Comparison of ENCODE assay signal across 8 cellular contexts in the genomic region with DNA sequence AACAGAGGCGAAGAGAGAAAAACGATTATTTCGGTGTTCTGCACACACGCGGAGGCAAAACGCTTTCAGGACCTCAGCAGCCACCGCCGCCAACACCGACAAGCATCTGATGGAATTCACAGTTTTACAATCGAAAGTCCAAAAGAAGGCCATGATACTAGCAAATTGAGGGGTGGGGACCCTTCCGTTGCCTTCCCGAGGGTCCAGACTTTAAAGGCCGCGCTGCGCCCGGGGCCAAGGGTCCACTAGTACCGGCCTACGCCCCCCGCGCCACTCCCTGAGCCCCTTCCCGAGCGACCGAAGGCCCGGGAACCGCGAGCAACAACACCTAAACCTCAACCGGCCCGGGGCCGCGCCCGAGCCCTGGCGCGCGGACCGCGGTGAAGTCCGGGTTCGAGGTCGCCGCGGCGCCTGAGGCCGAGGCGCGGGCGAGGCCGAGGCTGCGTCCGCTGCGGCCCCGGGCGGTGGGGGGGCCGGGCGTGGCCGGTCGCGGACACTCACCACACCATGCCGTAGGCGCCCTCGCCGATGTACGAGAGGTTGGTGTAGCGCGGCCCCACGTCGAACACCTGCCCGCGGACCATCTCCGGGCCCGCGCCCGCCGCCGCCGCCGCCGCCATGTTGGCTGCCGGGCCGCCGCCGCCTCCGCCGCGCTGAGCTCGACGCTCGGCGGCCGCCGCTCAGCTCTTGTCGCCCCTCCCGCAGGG. TPM values are rescaled to one million over a fixed set of nuclear protein-coding genes. Genes with fewer than 3 reads are reported as not detected.
DNase-seq lines count a peak whose midpoint lies in the region; ATAC-seq and TF ChIP-seq lines count a peak whose summit lies in the region.

No MANE protein-coding gene starts in this region.

- DNase-seq in A673 (ENCODE audit: low spot score) = peak; percentile 54
- peak; percentile 63 for DNase-seq in activated CD8-positive, alpha-beta memory T cell treated with anti-CD3 and anti-CD28 coated beads, Interleukin-2, amount 50 U/mL, for 48 hours
- peak in 1 of 2 donors; percentile 7 for DNase-seq in fibroblast of lung (ENCODE audit: low read depth in 2 of 2)
- peak; percentile 9 for DNase-seq in neural crest cell (ENCODE audit: low read depth, low spot score)

- H3K4me1 Mint-ChIP-seq in neural crest cell = peaks cover 52% of the 10 kb centered on the region

- intact Hi-C loops in A673 (cut with micrococcal nuclease; ENCODE audit: unreplicated experiment) = loop anchor here (5.0 kb wide), 1 partner anchor 50 kb away; no protein-coding TSS in a partner anchor

- ATAC-seq in GM19035 (IDR thresholded peaks at IDR 0.05; ENCODE audit: unreplicated experiment) = peak; percentile 22
- ATAC-seq in GM19463 (IDR thresholded peaks at IDR 0.05; ENCODE audit: unreplicated experiment) = no peak
- ATAC-seq in GM19324 (IDR thresholded peaks at IDR 0.05; ENCODE audit: low FRiP score, unreplicated experiment) = no peak

- H3K36me3 ChIP-seq in A673 (ENCODE audit: insufficient read depth, low read length, poor library complexity, severe bottlenecking) = no peaks in the 10 kb centered on the region
- H3K36me3 ChIP-seq in HUES48 (ENCODE audit: control insufficient read depth, insufficient read depth, low read length) = no peaks in the 10 kb centered on the region
- H3K36me3 ChIP-seq in fibroblast of lung (ENCODE audit: control insufficient read depth, insufficient read depth, low read length) = no peaks in the 10 kb centered on the region

- H3K4me1 ChIP-seq in A673 (ENCODE audit: insufficient read depth, low read length, poor library complexity, severe bottlenecking) (peaks cover 23% of the 10 kb centered on the region), HUES48 (ENCODE audit: control insufficient read depth, insufficient read depth, low read length) (peaks cover 21% of the 10 kb centered on the region), fibroblast of lung (ENCODE audit: control insufficient read depth, extremely low read depth, insufficient read depth, low read length) (peaks cover 2% of the 10 kb centered on the region)

- H3K9me3 Mint-ChIP-seq in neural crest cell = no peaks in the 10 kb centered on the region

- H2AFZ ChIP-seq in fibroblast of lung (ENCODE audit: low read length) = peak overlapping the region; percentile 45

- peaks cover 3% of the 10 kb centered on the region for H4K20me1 ChIP-seq in fibroblast of lung (ENCODE audit: control insufficient read depth, extremely low read depth, insufficient read depth, low read length)

- H3K79me2 ChIP-seq in fibroblast of lung (ENCODE audit: control insufficient read depth, insufficient read depth, low read length) = peaks cover 52% of the 10 kb centered on the region

- POLR2A ChIA-PET in A673 (lab: Charles Lee; ENCODE audit: low non-redundant PET) = interaction anchor here (0.7 kb wide), 1 partner anchor 24 kb away, joined by 4 read pairs; no protein-coding TSS in a partner anchor

- peak overlapping the region; percentile 94 for H3K4me3 Mint-ChIP-seq in neural crest cell

- no peaks in the 10 kb centered on the region for H3K36me3 Mint-ChIP-seq in neural crest cell (ENCODE audit: low read depth)

- H3K4me3 ChIP-seq in A673 (ENCODE audit: low read depth, low read length, poor library complexity, severe bottlenecking) (peak overlapping the region; percentile 85), HUES48 (ENCODE audit: low read depth, low read length) (peak overlapping the region; percentile 74), fibroblast of lung (replicated peaks in 1 of 4; ENCODE audit: control extremely low read depth in 1 of 4, insufficient read depth in 1 of 4, low read depth in 3 of 4, low read length in 4 of 4) (peak overlapping the region; percentile 59 to 95 (median 88))

- H3K9me3 ChIP-seq in A673 (ENCODE audit: low read depth, low read length, poor library complexity, severe bottlenecking) (no peaks in the 10 kb centered on the region), HUES48 (ENCODE audit: control insufficient read depth, insufficient read depth, low read length) (no peaks in the 10 kb centered on the region), fibroblast of lung (ENCODE audit: control insufficient read depth, insufficient read depth, low read depth, low read length) (no peaks in the 10 kb centered on the region)

- no TSS peak for BruUV-seq in A673 (replicated peaks; lab: Mats Ljungman, UMichigan)

- H3K27ac Mint-ChIP-seq in neural crest cell (ENCODE audit: unreplicated experiment) = peak overlapping the region; percentile 94

- CTCF ChIA-PET in A673 (lab: Charles Lee) = interaction anchor here (0.5 to 0.6 kb wide), 2 partner anchors 12 to 87 kb away, joined by 3 to 9 read pairs; no protein-coding TSS in a partner anchor

- H3K27me3 Mint-ChIP-seq in neural crest cell (ENCODE audit: low read depth) = no peaks in the 10 kb centered on the region

- TF ChIP-seq CTCF in A673 (conservative IDR thresholded peaks at IDR 0.05; ENCODE audit: low read depth, low read length) (no peak), fibroblast of lung (conservative IDR thresholded peaks at IDR 0.05 in 1 of 2, IDR thresholded peaks at IDR 0.05 in 1 of 2; ENCODE audit: low read depth in 1 of 2, low read length in 2 of 2) (no peak), neural crest cell (conservative IDR thresholded peaks at IDR 0.05) (no peak)

- peak overlapping the region; percentile 78 for H3K27ac ChIP-seq in A673 (ENCODE audit: low read depth, low read length, poor library complexity, severe bottlenecking)
- H3K27ac ChIP-seq in HUES48 (ENCODE audit: low read depth, low read length) = peak overlapping the region; percentile 84
- peak overlapping the region; percentile 83 for H3K27ac ChIP-seq in fibroblast of lung (ENCODE audit: insufficient read depth, low read length)

- H3K9ac ChIP-seq in HUES48 (ENCODE audit: low read depth, low read length) (peak overlapping the region; percentile 84), fibroblast of lung (ENCODE audit: insufficient read depth, low read length) (peak overlapping the region; percentile 83)

- H3K4me2 ChIP-seq in fibroblast of lung (ENCODE audit: extremely low read depth, insufficient read depth, low read length) = peak overlapping the region; percentile 87

- H3K27me3 ChIP-seq in A673 (replicated peaks; ENCODE audit: insufficient read depth, low read depth, low read length, poor library complexity) = no peaks in the 10 kb centered on the region
- H3K27me3 ChIP-seq in HUES48 (ENCODE audit: control insufficient read depth, insufficient read depth, low read length) = no peaks in the 10 kb centered on the region
- H3K27me3 ChIP-seq in fibroblast of lung (ENCODE audit: control insufficient read depth, insufficient read depth, low read length) = no peaks in the 10 kb centered on the region

RNA-seq across cellular contexts. Expression of a gene that starts 0.5 kb away (rescaled TPM):
- total RNA-seq in A673 (2021) (136 and 139 TPM in 2 replicates), fibroblast of lung (39.3 and 53.8 TPM in 2 replicates), neural crest cell (118 and 123 TPM in 2 replicates)
- 133 and 134 TPM in 2 replicates for polyA plus RNA-seq in fibroblast of lung
- polyA plus RNA-seq in fibroblast of lung (2012) = 81.9 and 90.2 TPM in 2 replicates
- 115 and 151 TPM in 2 replicates for polyA minus RNA-seq in fibroblast of lung (ENCODE audit: low replicate concordance)
